ENCODE assay signal across 1 cellular context in the genomic region with DNA sequence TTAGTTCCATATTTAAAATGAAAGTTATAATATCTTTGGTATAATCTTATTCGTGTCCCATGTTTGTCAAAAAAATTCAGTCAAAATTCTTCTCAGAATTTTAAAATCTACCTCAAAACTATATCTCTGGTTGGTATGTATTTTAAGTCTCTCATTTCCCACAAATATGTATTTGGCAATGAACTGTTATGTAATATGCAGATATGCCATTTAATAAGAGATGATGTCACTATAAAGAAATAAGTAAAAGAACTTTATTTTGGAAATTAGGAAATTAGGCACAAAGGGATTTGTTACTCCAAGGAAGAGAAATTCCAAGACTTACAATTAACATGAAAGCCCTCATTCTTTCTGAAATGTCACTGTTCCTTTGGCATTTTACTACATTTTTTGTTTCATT.
TF ChIP-seq lines count a peak whose summit lies in the region.

No MANE protein-coding gene starts in this region.

TF ChIP-seq in HepG2, 621 proteins besides CTCF, POLR2A, EP300 and RAD21:
- no peak for TF ChIP-seq REST (IDR thresholded peaks at IDR 0.05; ENCODE audit: borderline replicate concordance in 1 of 2, low read depth in 1 of 2, low read length in 2 of 2)
- TF ChIP-seq, protein P1, sequence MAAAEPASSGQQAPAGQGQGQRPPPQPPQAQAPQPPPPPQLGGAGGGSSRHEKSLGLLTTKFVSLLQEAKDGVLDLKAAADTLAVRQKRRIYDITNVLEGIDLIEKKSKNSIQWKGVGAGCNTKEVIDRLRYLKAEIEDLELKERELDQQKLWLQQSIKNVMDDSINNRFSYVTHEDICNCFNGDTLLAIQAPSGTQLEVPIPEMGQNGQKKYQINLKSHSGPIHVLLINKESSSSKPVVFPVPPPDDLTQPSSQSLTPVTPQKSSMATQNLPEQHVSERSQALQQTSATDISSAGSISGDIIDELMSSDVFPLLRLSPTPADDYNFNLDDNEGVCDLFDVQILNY (CRISPR knock-in tag; conservative IDR thresholded peaks at IDR 0.05), result no peak
- no peak for TF ChIP-seq THYN1 (CRISPR knock-in tag; IDR thresholded peaks at IDR 0.05; ENCODE audit: borderline replicate concordance, low read depth)
- peak; percentile 51; the same call in 1 of the 2 replicates for TF ChIP-seq ATF7 (IDR thresholded peaks at IDR 0.05)
- TF ChIP-seq ATF7 (CRISPR knock-in tag; IDR thresholded peaks at IDR 0.05), result no peak
